In the genomic region with DNA sequence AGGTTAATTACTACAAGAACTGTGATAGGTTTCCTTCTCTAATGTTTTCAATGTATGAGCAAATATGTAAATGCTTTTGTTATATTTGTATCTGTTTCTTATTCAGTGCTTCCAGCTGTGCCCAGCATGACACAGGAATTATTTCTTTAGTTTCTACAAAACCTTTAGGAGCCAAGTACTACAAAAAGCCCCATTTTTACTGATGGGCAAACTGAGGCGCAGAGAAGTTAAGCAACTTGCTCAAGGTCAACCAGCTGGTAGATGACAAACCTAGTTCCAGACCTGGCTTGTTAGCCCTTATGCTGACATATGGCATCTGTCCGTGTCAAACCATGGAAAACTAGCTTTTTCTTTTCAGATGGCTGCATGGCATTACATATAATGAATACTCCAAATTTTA, we compare ENCODE assay signal across 7 cellular contexts.
"Had no signal": no experiment of that assay in that cellular context is flagged by ENCODE, and none has a peak within 500 bp of the region (broad histone marks: within the 10 kb centered on the region; RNA-seq: fewer than 3 reads in every experiment).

No MANE protein-coding gene starts in this region.

- ATAC-seq: HCT116 had no signal

- H3K27ac ChIP-seq: GM23248 had no signal

- H3K36me3 ChIP-seq: HAP-1 had no signal

- H3K9ac ChIP-seq: GM23248 had no signal

- FAIRE-seq: HTR-8/SVneo had no signal

- H2AFZ ChIP-seq: GM23248 had no signal

- H3K4me3 ChIP-seq: GM23248, HAP-1 had no signal

- H3K9me3 ChIP-seq: HAP-1 had no signal

- DNase-seq: GM23248, H7, HFFc6, KG1 had no signal
